ENCODE assay signal across 16 cellular contexts in the genomic region with DNA sequence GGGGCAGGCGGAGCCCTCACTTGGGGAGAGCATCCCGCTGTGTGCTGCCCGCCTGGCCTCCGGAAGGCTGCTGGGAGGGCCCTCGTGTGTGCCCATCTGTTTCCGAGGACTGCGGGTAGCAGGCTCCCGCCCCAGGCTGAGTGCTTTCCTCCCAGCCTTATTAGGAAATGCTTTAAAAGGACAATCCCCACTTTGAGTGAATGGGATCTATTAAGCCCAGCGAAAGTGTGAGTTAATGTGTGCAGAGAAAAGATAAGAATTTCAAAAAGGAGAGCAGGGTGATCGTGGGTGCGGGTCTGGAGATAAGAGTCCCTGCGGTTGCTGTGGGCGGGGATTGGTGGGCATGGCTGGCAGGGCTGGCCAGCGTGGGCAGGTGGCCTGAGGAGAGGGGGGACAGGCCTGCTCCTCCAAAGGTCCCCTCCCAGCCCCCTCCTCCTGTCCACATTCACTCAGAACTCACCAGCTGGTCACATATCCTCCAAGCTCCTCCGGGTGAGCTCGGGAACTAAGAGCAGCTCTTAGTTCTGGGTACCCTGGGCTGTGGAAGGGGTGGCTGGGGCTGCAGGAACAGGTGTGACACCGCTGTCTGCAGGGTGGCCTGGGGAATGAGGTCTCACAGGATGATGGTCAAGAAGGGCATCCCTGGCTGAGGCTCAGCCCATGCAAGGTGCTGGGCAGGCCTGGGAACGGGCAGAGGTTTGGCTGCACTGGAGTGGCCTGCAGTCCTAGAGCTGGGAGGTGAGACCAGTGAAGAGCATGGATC.
DNase-seq lines count a peak whose midpoint lies in the region; TF ChIP-seq lines count a peak whose summit lies in the region.
"Had no signal": no experiment of that assay in that cellular context is flagged by ENCODE, and none has a peak within 500 bp of the region (broad histone marks: within the 10 kb centered on the region; RNA-seq: fewer than 3 reads in every experiment).

No MANE protein-coding gene starts in this region.

- intact Hi-C loops in activated T-helper 2 cell treated with anti-CD3 and anti-CD28 coated beads, Interferon-gamma antibody, Interleukin-2, Interleukin-4, amounts not matched to agents 10 μg/mL and 5 μg/mL and 100 μg/mL, durations not matched to agents 14 hours and 24 hours and 36 hours (cut with micrococcal nuclease) = no loop called here

- no peaks in the 10 kb centered on the region for H3K4me1 Mint-ChIP-seq in activated T-helper 2 cell treated with anti-CD3 and anti-CD28 coated beads, Interferon-gamma antibody, Interleukin-2, Interleukin-4, amounts not matched to agents 10 μg/mL and 5 μg/mL and 100 μg/mL, durations not matched to agents 14 hours and 24 hours and 36 hours (ENCODE audit: low read depth)
- H3K4me1 Mint-ChIP-seq: mesothelial cell of epicardium had no signal

- H3K27me3 Mint-ChIP-seq in activated T-helper 2 cell treated with anti-CD3 and anti-CD28 coated beads, Interferon-gamma antibody, Interleukin-2, Interleukin-4, amounts not matched to agents 10 μg/mL and 5 μg/mL and 100 μg/mL, durations not matched to agents 14 hours and 24 hours and 36 hours (ENCODE audit: low read depth) = peaks cover 10% of the 10 kb centered on the region

- no peaks in the 10 kb centered on the region for H3K36me3 Mint-ChIP-seq in activated T-helper 2 cell treated with anti-CD3 and anti-CD28 coated beads, Interferon-gamma antibody, Interleukin-2, Interleukin-4, amounts not matched to agents 10 μg/mL and 5 μg/mL and 100 μg/mL, durations not matched to agents 14 hours and 24 hours and 36 hours (ENCODE audit: low read depth)

- H3K27ac Mint-ChIP-seq in activated T-helper 2 cell treated with anti-CD3 and anti-CD28 coated beads, Interferon-gamma antibody, Interleukin-2, Interleukin-4, amounts not matched to agents 10 μg/mL and 5 μg/mL and 100 μg/mL, durations not matched to agents 14 hours and 24 hours and 36 hours = no peak overlapping the region
- H3K27ac Mint-ChIP-seq: activated CD8-positive, alpha-beta T cell treated with anti-CD3 and anti-CD28 coated beads, Interleukin-2, amount 10 ng/mL, durations not matched to agents 7 days and 5 days; mesothelial cell of epicardium had no signal

- peaks cover 22% of the 10 kb centered on the region for H3K9me3 Mint-ChIP-seq in activated T-helper 2 cell treated with anti-CD3 and anti-CD28 coated beads, Interferon-gamma antibody, Interleukin-2, Interleukin-4, amounts not matched to agents 10 μg/mL and 5 μg/mL and 100 μg/mL, durations not matched to agents 14 hours and 24 hours and 36 hours

- no peak for TF ChIP-seq POLR2A in erythroblast (IDR thresholded peaks at IDR 0.05; ENCODE audit: low read length)

- DNase-seq in COLO668 (lab: John Stamatoyannopoulos, UW; ENCODE audit: unreplicated experiment) = peak; percentile 32
- peak; percentile 21 for DNase-seq in GF-D8 (lab: John Stamatoyannopoulos, UW)
- peak; percentile 71 for DNase-seq in NCI-H69 (lab: John Stamatoyannopoulos, UW)
- peak; percentile 43 to 68 for DNase-seq in erythroblast (lab: John Stamatoyannopoulos, UW)
- DNase-seq in activated T-helper 2 cell treated with anti-CD3 and anti-CD28 coated beads, Interferon-gamma antibody, Interleukin-2, Interleukin-4, amounts not matched to agents 10 μg/mL and 5 μg/mL and 100 μg/mL, durations not matched to agents 14 hours and 24 hours and 36 hours (ENCODE audit: low spot score) = no peak
- no peak for DNase-seq in NCI-H1436 treated with DMSO at 0.1 percent for 48 hours (lab: John Stamatoyannopoulos, UW)
- no peak for DNase-seq in OCI-M2 (lab: John Stamatoyannopoulos, UW; ENCODE audit: unreplicated experiment)
- DNase-seq in activated CD4-positive, alpha-beta T cell treated with anti-CD3 and anti-CD28 coated beads, Interleukin-2, amount 50 U/mL, for 4 hours = no peak
- DNase-seq: activated CD8-positive, alpha-beta T cell treated with anti-CD3 and anti-CD28 coated beads, Interleukin-2, amount 10 ng/mL, durations not matched to agents 7 days and 5 days; activated gamma-delta T cell treated with Interleukin-2 at 50 U/mL for 16 hours; brain microvascular endothelial cell; Caco-2; effector CD8-positive, alpha-beta T cell; NCI-H510A; ovary had no signal

- no peak overlapping the region for H3K4me3 Mint-ChIP-seq in activated T-helper 2 cell treated with anti-CD3 and anti-CD28 coated beads, Interferon-gamma antibody, Interleukin-2, Interleukin-4, amounts not matched to agents 10 μg/mL and 5 μg/mL and 100 μg/mL, durations not matched to agents 14 hours and 24 hours and 36 hours (ENCODE audit: low read depth)
- H3K4me3 Mint-ChIP-seq: mesothelial cell of epicardium had no signal

Comparison
In these comparisons a context has a peak if more than half of its experiments do, and no peak if none do; other contexts are left out.
1. DNase-seq: peak in COLO668 (single experiment), GF-D8 (single experiment), NCI-H69 (single experiment) and erythroblast (2 of 2); none in activated T-helper 2 cell treated with anti-CD3 and anti-CD28 coated beads, Interferon-gamma antibody, Interleukin-2, Interleukin-4, amounts not matched to agents 10 μg/mL and 5 μg/mL and 100 μg/mL, durations not matched to agents 14 hours and 24 hours and 36 hours (single experiment), NCI-H1436 treated with DMSO at 0.1 percent for 48 hours (single experiment), OCI-M2 (single experiment) and activated CD4-positive, alpha-beta T cell treated with anti-CD3 and anti-CD28 coated beads, Interleukin-2, amount 50 U/mL, for 4 hours (0 of 2).